In genomic region chr4:168496834-168497233, GRCh38 we compare ENCODE assay signal across 10 cellular contexts. TPM values are rescaled to one million over a fixed set of nuclear protein-coding genes. Genes with fewer than 3 reads are reported as not detected.
DNase-seq lines count a peak whose midpoint lies in the region; ATAC-seq and TF ChIP-seq lines count a peak whose summit lies in the region.
"Had no signal": no experiment of that assay in that cellular context is flagged by ENCODE, and none has a peak within 500 bp of the region (broad histone marks: within the 10 kb centered on the region; RNA-seq: fewer than 3 reads in every experiment).

Gene PALLD (plus strand): TSS chr4:168497052.

- POLR2A ChIA-PET in MCF 10A (lab: Yijun Ruan, JAX): no interaction called here

- no peaks in the 10 kb centered on the region for H3K36me3 ChIP-seq in suprapubic skin

- H3K4me3 Mint-ChIP-seq in MCF 10A (ENCODE audit: unreplicated experiment) (no peak within 1 kb of the TSS), immature natural killer cell (no peak within 1 kb of the TSS)
- H3K4me3 Mint-ChIP-seq in activated T-cell treated with anti-CD3 and anti-CD28 coated beads, Interleukin-2, amount 50 U/mL, for 24 hours: no peak within 1 kb of the TSS

- no peak for ATAC-seq in HG03432 (IDR thresholded peaks at IDR 0.05; ENCODE audit: unreplicated experiment)
- no peak for ATAC-seq in GM18909 (IDR thresholded peaks at IDR 0.05; ENCODE audit: poor library complexity, unreplicated experiment)

- no peak for TF ChIP-seq CTCF in MCF 10A (IDR thresholded peaks at IDR 0.05; ENCODE audit: unreplicated experiment)
- TF ChIP-seq CTCF in suprapubic skin (IDR thresholded peaks at IDR 0.05): no peak

- H3K4me3 ChIP-seq in suprapubic skin: no peak within 1 kb of the TSS

- CTCF ChIA-PET in MCF 10A (lab: Yijun Ruan, JAX): interaction anchor here (0.7 to 1.3 kb wide), 3 partner anchors 9 to 101 kb away, joined by 4 to 6 read pairs (median 5); no protein-coding TSS in a partner anchor

- no peaks in the 10 kb centered on the region for H3K27me3 ChIP-seq in suprapubic skin

- H3K4me1 ChIP-seq in suprapubic skin: no peaks in the 10 kb centered on the region

- no peaks in the 10 kb centered on the region for H3K9me3 ChIP-seq in suprapubic skin

- intact Hi-C loops in MCF 10A (cut with micrococcal nuclease): no loop called here

- WGBS in suprapubic skin: 47% methylated on average over 5 of the region's 5 CpGs

- no peak for TF ChIP-seq EP300 in suprapubic skin (IDR thresholded peaks at IDR 0.05)

- H3K9me3 Mint-ChIP-seq in MCF 10A (ENCODE audit: unreplicated experiment): no peaks in the 10 kb centered on the region
- no peaks in the 10 kb centered on the region for H3K9me3 Mint-ChIP-seq in immature natural killer cell
- no peaks in the 10 kb centered on the region for H3K9me3 Mint-ChIP-seq in activated T-cell treated with anti-CD3 and anti-CD28 coated beads, Interleukin-2, amount 50 U/mL, for 24 hours

- H3K27ac ChIP-seq in suprapubic skin: no peak within 1 kb of the TSS

- DNase-seq in LHCN-M2 (ENCODE audit: low read depth): peak; percentile 86
- DNase-seq in MCF 10A (ENCODE audit: unreplicated experiment): no peak
- DNase-seq in immature natural killer cell: no peak
- no peak for DNase-seq in suprapubic skin (ENCODE audit: low spot score in 2 of 2)
- DNase-seq in activated CD4-positive, alpha-beta T cell treated with anti-CD3 and anti-CD28 coated beads for 48 hours: no peak
- DNase-seq in activated T-cell treated with anti-CD3 and anti-CD28 coated beads, Interleukin-2, amount 50 U/mL, for 24 hours: no peak
- DNase-seq: activated effector memory CD4-positive, alpha-beta T cell treated with Interleukin-2 at 50 U/mL for 16 hours; kidney glomerular epithelial cell had no signal

- H3K27me3 Mint-ChIP-seq in MCF 10A (ENCODE audit: insufficient read depth, unreplicated experiment) (no peaks in the 10 kb centered on the region), immature natural killer cell (ENCODE audit: low read depth in 3 of 3) (peaks cover 2 to 13% (median 9%) of the 10 kb centered on the region in 3 donors)
- H3K27me3 Mint-ChIP-seq in activated T-cell treated with anti-CD3 and anti-CD28 coated beads, Interleukin-2, amount 50 U/mL, for 24 hours: peaks cover 20% of the 10 kb centered on the region

- no peak within 1 kb of the TSS for H3K27ac Mint-ChIP-seq in MCF 10A (ENCODE audit: low read depth, unreplicated experiment)
- no peak within 1 kb of the TSS for H3K27ac Mint-ChIP-seq in immature natural killer cell
- no peak within 1 kb of the TSS for H3K27ac Mint-ChIP-seq in activated T-cell treated with anti-CD3 and anti-CD28 coated beads, Interleukin-2, amount 50 U/mL, for 24 hours

- no peaks in the 10 kb centered on the region for H3K36me3 Mint-ChIP-seq in MCF 10A (ENCODE audit: insufficient read depth, unreplicated experiment)
- no peaks in the 10 kb centered on the region for H3K36me3 Mint-ChIP-seq in immature natural killer cell
- H3K36me3 Mint-ChIP-seq in activated T-cell treated with anti-CD3 and anti-CD28 coated beads, Interleukin-2, amount 50 U/mL, for 24 hours (ENCODE audit: low read depth): no peaks in the 10 kb centered on the region

- H3K4me1 Mint-ChIP-seq in MCF 10A (ENCODE audit: insufficient read depth, unreplicated experiment) (no peaks in the 10 kb centered on the region), immature natural killer cell (no peaks in the 10 kb centered on the region)
- H3K4me1 Mint-ChIP-seq in activated T-cell treated with anti-CD3 and anti-CD28 coated beads, Interleukin-2, amount 50 U/mL, for 24 hours (ENCODE audit: low read depth): no peaks in the 10 kb centered on the region

- TF ChIP-seq POLR2A in suprapubic skin (IDR thresholded peaks at IDR 0.05): no peak

- no TSS peak for BruUV-seq in MCF 10A (replicated peaks; lab: Mats Ljungman, UMichigan)

RNA-seq across cellular contexts. Expression of gene PALLD, which starts in this region (rescaled TPM):
- total RNA-seq in LHCN-M2 (2014; rRNA removed) (143 and 176 TPM in 2 replicates), MCF 10A (2022) (94.6 and 191 TPM in 2 replicates), suprapubic skin (100 to 1,000 TPM in 1 of 4 donors, 10 to 100 TPM in 3; 71.8 to 106 (median 83.3) TPM)
- polyA plus RNA-seq in LHCN-M2 (2012): 406 TPM
- polyA plus RNA-seq in immature natural killer cell: 10 to 100 TPM in 2 of 3 donors, 1 to 10 TPM in 1; 7.4 to 20.8 (median 15.8) TPM
